9 cellular contexts compared by ENCODE assay signal in genomic region chrX:132615396-132616131, GRCh38.
DNase-seq lines count a peak whose midpoint lies in the region; ATAC-seq and TF ChIP-seq lines count a peak whose summit lies in the region.
"Had no signal": no experiment of that assay in that cellular context is flagged by ENCODE, and none has a peak within 500 bp of the region (broad histone marks: within the 10 kb centered on the region; RNA-seq: fewer than 3 reads in every experiment).

No MANE protein-coding gene starts in this region.

- H3K36me3 Mint-ChIP-seq in activated CD4-positive, alpha-beta memory T cell treated with anti-CD3 and anti-CD28 coated beads for 36 hours, result no peaks in the 10 kb centered on the region

- no peaks in the 10 kb centered on the region for H3K9me3 Mint-ChIP-seq in activated CD4-positive, alpha-beta memory T cell treated with anti-CD3 and anti-CD28 coated beads for 36 hours

- H3K4me2 ChIP-seq in parathyroid adenoma (ENCODE audit: low read length), result no peak overlapping the region

- H3K79me2 ChIP-seq in parathyroid adenoma, result no peaks in the 10 kb centered on the region

- H3K27ac Mint-ChIP-seq in activated CD4-positive, alpha-beta memory T cell treated with anti-CD3 and anti-CD28 coated beads for 36 hours, result no peak overlapping the region

- DNase-seq in AML-193 (lab: John Stamatoyannopoulos, UW) (peak; percentile 27 to 41), NCI-H1105 (lab: John Stamatoyannopoulos, UW) (peak; percentile 3), NCI-H1048 (lab: John Stamatoyannopoulos, UW) (no peak), LoVo (ENCODE audit: low spot score) (no peak)
- peak; percentile 57 for DNase-seq in activated CD4-positive, alpha-beta memory T cell treated with anti-CD3 and anti-CD28 coated beads for 36 hours

- POLR2A ChIA-PET in activated CD4-positive, alpha-beta memory T cell treated with anti-CD3 and anti-CD28 coated beads for 36 hours (lab: Charles Lee), result no interaction called here

- H2AFZ ChIP-seq in parathyroid adenoma, result no peak overlapping the region

- no peak overlapping the region for H3K4me3 Mint-ChIP-seq in activated CD4-positive, alpha-beta memory T cell treated with anti-CD3 and anti-CD28 coated beads for 36 hours

- ATAC-seq in GM18502 (IDR thresholded peaks at IDR 0.05; ENCODE audit: poor library complexity, unreplicated experiment) (peak; percentile 62), esophagus mucosa (peak; percentile 35)

- no peak overlapping the region for H3K27ac ChIP-seq in parathyroid adenoma
- H3K27ac ChIP-seq: HL-60 had no signal

- H3K27me3 Mint-ChIP-seq in activated CD4-positive, alpha-beta memory T cell treated with anti-CD3 and anti-CD28 coated beads for 36 hours, result no peaks in the 10 kb centered on the region

- H3K9ac ChIP-seq in parathyroid adenoma, result no peak overlapping the region

- no peaks in the 10 kb centered on the region for H3K4me1 Mint-ChIP-seq in activated CD4-positive, alpha-beta memory T cell treated with anti-CD3 and anti-CD28 coated beads for 36 hours (ENCODE audit: low read depth)

- intact Hi-C loops in activated CD4-positive, alpha-beta memory T cell treated with anti-CD3 and anti-CD28 coated beads for 36 hours (cut with micrococcal nuclease), result no loop called here

- H3K9me3 ChIP-seq in parathyroid adenoma (ENCODE audit: control insufficient read depth, low read length), result no peaks in the 10 kb centered on the region

- no peaks in the 10 kb centered on the region for H3K36me3 ChIP-seq in parathyroid adenoma (ENCODE audit: control insufficient read depth, insufficient read depth, low read length)

- H3K27me3 ChIP-seq in parathyroid adenoma (ENCODE audit: control insufficient read depth, insufficient read depth, low read length), result no peaks in the 10 kb centered on the region

- H3K4me3 ChIP-seq in parathyroid adenoma (ENCODE audit: low read depth, low read length), result no peak overlapping the region

- peak; percentile 23 for TF ChIP-seq CTCF in parathyroid adenoma (IDR thresholded peaks at IDR 0.05)

- no peaks in the 10 kb centered on the region for H3K4me1 ChIP-seq in parathyroid adenoma

- CTCF ChIA-PET in activated CD4-positive, alpha-beta memory T cell treated with anti-CD3 and anti-CD28 coated beads for 36 hours (lab: Charles Lee), result interaction anchor here (0.6 to 2.8 kb wide), 13 partner anchors 11 to 787 kb away, joined by 3 to 31 read pairs (median 4); partner anchors contain the start of gene RAP2C

Comparison
In these comparisons a context has a peak if more than half of its experiments do, and no peak if none do; other contexts are left out.
1. DNase-seq: peak in AML-193 (2 of 2), NCI-H1105 (single experiment) and activated CD4-positive, alpha-beta memory T cell treated with anti-CD3 and anti-CD28 coated beads for 36 hours (single experiment); none in NCI-H1048 (single experiment) and LoVo (single experiment).